Comparison of ENCODE assay signal across 29 cellular contexts in the genomic region with DNA sequence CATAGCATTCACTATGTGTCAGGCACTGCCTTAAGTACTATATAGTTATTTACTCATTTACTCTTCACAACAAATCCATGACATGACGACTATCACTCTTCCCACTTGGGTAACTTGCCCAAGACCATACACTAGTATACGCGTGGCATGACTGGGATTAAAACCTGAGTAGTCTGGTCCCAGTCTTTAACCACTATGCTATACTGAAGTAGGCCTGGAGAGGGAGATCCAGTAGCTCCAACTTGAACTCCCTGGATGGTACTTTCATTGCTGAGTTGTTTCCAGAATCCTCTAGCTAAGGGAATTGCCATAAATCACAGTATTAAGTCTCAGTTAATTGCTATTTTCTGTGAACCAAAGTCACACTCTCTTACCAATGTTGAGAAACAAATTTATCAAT.
"Had no signal": no experiment of that assay in that cellular context is flagged by ENCODE, and none has a peak within 500 bp of the region (broad histone marks: within the 10 kb centered on the region; RNA-seq: fewer than 3 reads in every experiment).

No MANE protein-coding gene starts in this region.

- H3K9me3 ChIP-seq: adrenal gland, body of pancreas, breast epithelium, MG63, SJCRH30 had no signal

- DNase-seq: activated CD4-positive, alpha-beta memory T cell treated with anti-CD3 and anti-CD28 coated beads for 36 hours; activated CD4-positive, alpha-beta T cell treated with anti-CD3 and anti-CD28 coated beads for 36 hours; activated CD4-positive, alpha-beta T cell treated with anti-CD3 and anti-CD28 coated beads, Interleukin-2, amount 50 U/mL, for 1 hour; activated CD8-positive, alpha-beta memory T cell treated with anti-CD3 and anti-CD28 coated beads, Interleukin-2, amount 50 U/mL, for 4 hours; activated gamma-delta T cell treated with Interleukin-2 at 50 U/mL for 16 hours; activated naive CD4-positive, alpha-beta T cell treated with anti-CD3 and anti-CD28 coated beads for 36 hours; activated T-cell treated with anti-CD3 and anti-CD28 coated beads for 4 hours; activated T-cell treated with anti-CD3 and anti-CD28 coated beads, Interleukin-2, amount 50 U/mL, for 4 hours; adrenal gland; body of pancreas; Kasumi-1; KG1; MG63; NCI-H1048; NCI-H1105 treated with DMSO at 0.1 percent for 48 hours; NCI-H1436; NCI-H1694; NCI-H1930; NCI-H2081 treated with DMSO at 0.1 percent for 48 hours; NCI-H2171; NCI-H2227 treated with DMSO at 0.1 percent for 48 hours; NCI-H446; NCI-H524; SHP77; SJCRH30 had no signal

- H3K36me3 ChIP-seq: adrenal gland, breast epithelium, MG63, SJCRH30 had no signal

- H3K4me3 ChIP-seq: adrenal gland, body of pancreas, breast epithelium, MG63, SJCRH30, SK-N-MC had no signal

- H3K4me1 ChIP-seq: adrenal gland, body of pancreas, breast epithelium, SJCRH30 had no signal

- FAIRE-seq: astrocyte, TTC549 had no signal

- H3K27me3 ChIP-seq: adrenal gland, body of pancreas, breast epithelium, MG63, SJCRH30 had no signal

- H3K27ac ChIP-seq: adrenal gland, body of pancreas, breast epithelium, SJCRH30, SK-N-MC had no signal
